Comparison of ENCODE assay signal across 1 cellular context in the genomic region with DNA sequence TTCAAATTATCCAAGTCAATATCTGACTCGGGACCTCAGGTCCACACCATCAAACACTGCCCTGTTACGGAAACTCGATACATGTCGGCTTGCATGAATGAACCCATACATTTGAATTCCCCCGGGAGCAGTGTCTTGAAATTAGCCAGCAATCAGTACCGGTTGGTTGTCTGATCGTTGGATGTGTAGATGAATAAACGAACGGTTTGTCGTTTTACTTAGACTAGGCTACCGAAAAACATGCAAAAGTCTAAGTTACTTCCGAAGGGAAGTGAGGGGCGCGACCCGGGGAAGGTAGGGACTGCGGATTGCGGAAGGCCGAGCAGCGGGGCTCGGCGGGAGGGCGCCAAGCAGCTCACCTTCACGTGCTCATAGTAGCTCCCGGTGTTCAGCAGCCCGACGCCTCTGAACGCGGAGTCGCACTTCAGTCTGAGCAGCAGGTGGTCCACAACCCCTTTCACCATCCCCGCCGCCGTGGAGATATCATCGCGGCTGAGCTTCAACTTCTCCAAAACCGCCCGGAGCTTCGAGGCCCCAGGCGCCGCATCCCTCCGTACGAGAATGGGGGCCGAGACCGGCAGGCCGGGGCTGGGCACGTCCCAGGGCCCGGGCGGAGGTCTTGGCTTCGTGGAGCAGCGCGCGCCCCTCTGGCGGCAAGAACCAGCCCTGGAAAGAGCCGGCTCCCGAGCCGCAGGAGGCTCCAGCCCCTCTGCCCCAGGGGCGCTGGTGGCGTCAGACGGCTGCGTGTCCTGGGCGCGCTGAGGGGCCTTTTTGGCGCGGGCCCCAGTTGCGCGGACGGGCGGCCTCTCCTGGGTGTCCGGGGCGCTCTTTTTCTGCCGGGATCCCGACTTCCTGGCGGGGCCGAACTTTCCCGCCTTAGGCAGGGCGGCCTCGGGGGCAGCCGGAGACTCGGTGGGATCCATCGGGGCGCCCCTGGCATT.
A peak's percentile ranks its signal among the peaks of the same experiment; 100 is the strongest.
TF ChIP-seq lines count a peak whose summit lies in the region.

No MANE protein-coding gene starts in this region.

TF ChIP-seq in WTC11, 78 proteins besides CTCF, POLR2A, EP300 and RAD21 (continued from another document and continues in another):
- TF ChIP-seq, protein P1, sequence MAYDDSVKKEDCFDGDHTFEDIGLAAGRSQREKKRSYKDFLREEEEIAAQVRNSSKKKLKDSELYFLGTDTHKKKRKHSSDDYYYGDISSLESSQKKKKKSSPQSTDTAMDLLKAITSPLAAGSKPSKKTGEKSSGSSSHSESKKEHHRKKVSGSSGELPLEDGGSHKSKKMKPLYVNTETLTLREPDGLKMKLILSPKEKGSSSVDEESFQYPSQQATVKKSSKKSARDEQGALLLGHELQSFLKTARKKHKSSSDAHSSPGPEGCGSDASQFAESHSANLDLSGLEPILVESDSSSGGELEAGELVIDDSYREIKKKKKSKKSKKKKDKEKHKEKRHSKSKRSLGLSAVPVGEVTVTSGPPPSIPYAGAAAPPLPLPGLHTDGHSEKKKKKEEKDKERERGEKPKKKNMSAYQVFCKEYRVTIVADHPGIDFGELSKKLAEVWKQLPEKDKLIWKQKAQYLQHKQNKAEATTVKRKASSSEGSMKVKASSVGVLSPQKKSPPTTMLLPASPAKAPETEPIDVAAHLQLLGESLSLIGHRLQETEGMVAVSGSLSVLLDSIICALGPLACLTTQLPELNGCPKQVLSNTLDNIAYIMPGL (CRISPR knock-in tag; IDR thresholded peaks at IDR 0.05) = peak; percentile 90
- no peak for TF ChIP-seq ZNF396 (CRISPR knock-in tag; IDR thresholded peaks at IDR 0.05; ENCODE audit: borderline replicate concordance)
- TF ChIP-seq OVOL2 (CRISPR knock-in tag; IDR thresholded peaks at IDR 0.05; ENCODE audit: borderline replicate concordance) = no peak
- TF ChIP-seq, protein P2, sequence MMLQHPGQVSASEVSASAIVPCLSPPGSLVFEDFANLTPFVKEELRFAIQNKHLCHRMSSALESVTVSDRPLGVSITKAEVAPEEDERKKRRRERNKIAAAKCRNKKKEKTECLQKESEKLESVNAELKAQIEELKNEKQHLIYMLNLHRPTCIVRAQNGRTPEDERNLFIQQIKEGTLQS (CRISPR knock-in tag; conservative IDR thresholded peaks at IDR 0.05) = no peak
- no peak for TF ChIP-seq GABPB1 (CRISPR knock-in tag; IDR thresholded peaks at IDR 0.05)
- TF ChIP-seq FOXK1 (CRISPR knock-in tag; IDR thresholded peaks at IDR 0.05) = peak; percentile 94
- peak; percentile 76; the same call in 1 of the 2 replicates for TF ChIP-seq ELF4 (CRISPR knock-in tag; IDR thresholded peaks at IDR 0.05; ENCODE audit: low read depth)
- peak; percentile 71; the same call in 1 of the 2 replicates for TF ChIP-seq IRF2 (CRISPR knock-in tag; IDR thresholded peaks at IDR 0.05; ENCODE audit: borderline replicate concordance, low read depth)
- TF ChIP-seq, protein P3, sequence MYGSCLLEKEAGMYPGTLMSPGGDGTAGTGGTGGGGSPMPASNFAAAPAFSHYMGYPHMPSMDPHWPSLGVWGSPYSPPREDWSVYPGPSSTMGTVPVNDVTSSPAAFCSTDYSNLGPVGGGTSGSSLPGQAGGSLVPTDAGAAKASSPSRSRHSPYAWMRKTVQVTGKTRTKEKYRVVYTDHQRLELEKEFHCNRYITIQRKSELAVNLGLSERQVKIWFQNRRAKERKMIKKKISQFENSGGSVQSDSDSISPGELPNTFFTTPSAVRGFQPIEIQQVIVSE (CRISPR knock-in tag; IDR thresholded peaks at IDR 0.05; ENCODE audit: borderline replicate concordance) = no peak
- TF ChIP-seq, protein P4, sequence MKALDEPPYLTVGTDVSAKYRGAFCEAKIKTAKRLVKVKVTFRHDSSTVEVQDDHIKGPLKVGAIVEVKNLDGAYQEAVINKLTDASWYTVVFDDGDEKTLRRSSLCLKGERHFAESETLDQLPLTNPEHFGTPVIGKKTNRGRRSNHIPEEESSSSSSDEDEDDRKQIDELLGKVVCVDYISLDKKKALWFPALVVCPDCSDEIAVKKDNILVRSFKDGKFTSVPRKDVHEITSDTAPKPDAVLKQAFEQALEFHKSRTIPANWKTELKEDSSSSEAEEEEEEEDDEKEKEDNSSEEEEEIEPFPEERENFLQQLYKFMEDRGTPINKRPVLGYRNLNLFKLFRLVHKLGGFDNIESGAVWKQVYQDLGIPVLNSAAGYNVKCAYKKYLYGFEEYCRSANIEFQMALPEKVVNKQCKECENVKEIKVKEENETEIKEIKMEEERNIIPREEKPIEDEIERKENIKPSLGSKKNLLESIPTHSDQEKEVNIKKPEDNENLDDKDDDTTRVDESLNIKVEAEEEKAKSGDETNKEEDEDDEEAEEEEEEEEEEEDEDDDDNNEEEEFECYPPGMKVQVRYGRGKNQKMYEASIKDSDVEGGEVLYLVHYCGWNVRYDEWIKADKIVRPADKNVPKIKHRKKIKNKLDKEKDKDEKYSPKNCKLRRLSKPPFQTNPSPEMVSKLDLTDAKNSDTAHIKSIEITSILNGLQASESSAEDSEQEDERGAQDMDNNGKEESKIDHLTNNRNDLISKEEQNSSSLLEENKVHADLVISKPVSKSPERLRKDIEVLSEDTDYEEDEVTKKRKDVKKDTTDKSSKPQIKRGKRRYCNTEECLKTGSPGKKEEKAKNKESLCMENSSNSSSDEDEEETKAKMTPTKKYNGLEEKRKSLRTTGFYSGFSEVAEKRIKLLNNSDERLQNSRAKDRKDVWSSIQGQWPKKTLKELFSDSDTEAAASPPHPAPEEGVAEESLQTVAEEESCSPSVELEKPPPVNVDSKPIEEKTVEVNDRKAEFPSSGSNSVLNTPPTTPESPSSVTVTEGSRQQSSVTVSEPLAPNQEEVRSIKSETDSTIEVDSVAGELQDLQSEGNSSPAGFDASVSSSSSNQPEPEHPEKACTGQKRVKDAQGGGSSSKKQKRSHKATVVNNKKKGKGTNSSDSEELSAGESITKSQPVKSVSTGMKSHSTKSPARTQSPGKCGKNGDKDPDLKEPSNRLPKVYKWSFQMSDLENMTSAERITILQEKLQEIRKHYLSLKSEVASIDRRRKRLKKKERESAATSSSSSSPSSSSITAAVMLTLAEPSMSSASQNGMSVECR (CRISPR knock-in tag; IDR thresholded peaks at IDR 0.05; ENCODE audit: borderline replicate concordance) = peak; percentile 82; the same call in 1 of the 2 replicates
- TF ChIP-seq, protein P5, sequence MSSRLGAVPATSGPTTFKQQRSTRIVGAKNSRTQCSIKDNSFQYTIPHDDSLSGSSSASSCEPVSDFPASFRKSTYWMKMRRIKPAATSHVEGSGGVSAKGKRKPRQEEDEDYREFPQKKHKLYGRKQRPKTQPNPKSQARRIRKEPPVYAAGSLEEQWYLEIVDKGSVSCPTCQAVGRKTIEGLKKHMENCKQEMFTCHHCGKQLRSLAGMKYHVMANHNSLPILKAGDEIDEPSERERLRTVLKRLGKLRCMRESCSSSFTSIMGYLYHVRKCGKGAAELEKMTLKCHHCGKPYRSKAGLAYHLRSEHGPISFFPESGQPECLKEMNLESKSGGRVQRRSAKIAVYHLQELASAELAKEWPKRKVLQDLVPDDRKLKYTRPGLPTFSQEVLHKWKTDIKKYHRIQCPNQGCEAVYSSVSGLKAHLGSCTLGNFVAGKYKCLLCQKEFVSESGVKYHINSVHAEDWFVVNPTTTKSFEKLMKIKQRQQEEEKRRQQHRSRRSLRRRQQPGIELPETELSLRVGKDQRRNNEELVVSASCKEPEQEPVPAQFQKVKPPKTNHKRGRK (CRISPR knock-in tag; IDR thresholded peaks at IDR 0.05; ENCODE audit: borderline replicate concordance) = no peak
- TF ChIP-seq TEAD1 (CRISPR knock-in tag; IDR thresholded peaks at IDR 0.05) = peak; percentile 96
- TF ChIP-seq, protein P6, sequence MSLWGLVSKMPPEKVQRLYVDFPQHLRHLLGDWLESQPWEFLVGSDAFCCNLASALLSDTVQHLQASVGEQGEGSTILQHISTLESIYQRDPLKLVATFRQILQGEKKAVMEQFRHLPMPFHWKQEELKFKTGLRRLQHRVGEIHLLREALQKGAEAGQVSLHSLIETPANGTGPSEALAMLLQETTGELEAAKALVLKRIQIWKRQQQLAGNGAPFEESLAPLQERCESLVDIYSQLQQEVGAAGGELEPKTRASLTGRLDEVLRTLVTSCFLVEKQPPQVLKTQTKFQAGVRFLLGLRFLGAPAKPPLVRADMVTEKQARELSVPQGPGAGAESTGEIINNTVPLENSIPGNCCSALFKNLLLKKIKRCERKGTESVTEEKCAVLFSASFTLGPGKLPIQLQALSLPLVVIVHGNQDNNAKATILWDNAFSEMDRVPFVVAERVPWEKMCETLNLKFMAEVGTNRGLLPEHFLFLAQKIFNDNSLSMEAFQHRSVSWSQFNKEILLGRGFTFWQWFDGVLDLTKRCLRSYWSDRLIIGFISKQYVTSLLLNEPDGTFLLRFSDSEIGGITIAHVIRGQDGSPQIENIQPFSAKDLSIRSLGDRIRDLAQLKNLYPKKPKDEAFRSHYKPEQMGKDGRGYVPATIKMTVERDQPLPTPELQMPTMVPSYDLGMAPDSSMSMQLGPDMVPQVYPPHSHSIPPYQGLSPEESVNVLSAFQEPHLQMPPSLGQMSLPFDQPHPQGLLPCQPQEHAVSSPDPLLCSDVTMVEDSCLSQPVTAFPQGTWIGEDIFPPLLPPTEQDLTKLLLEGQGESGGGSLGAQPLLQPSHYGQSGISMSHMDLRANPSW (CRISPR knock-in tag; conservative IDR thresholded peaks at IDR 0.05; ENCODE audit: low read depth) = no peak
- peak; percentile 81; the same call in 1 of the 2 replicates for TF ChIP-seq KAT7 (CRISPR knock-in tag; IDR thresholded peaks at IDR 0.05; ENCODE audit: borderline replicate concordance)
- TF ChIP-seq SOX15 (CRISPR knock-in tag; IDR thresholded peaks at IDR 0.05) = no peak
- no peak for TF ChIP-seq JAZF1 (CRISPR knock-in tag; IDR thresholded peaks at IDR 0.05)
- no peak for TF ChIP-seq ZNF121 (CRISPR knock-in tag; IDR thresholded peaks at IDR 0.05)
- TF ChIP-seq, protein P7, sequence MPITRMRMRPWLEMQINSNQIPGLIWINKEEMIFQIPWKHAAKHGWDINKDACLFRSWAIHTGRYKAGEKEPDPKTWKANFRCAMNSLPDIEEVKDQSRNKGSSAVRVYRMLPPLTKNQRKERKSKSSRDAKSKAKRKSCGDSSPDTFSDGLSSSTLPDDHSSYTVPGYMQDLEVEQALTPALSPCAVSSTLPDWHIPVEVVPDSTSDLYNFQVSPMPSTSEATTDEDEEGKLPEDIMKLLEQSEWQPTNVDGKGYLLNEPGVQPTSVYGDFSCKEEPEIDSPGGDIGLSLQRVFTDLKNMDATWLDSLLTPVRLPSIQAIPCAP (CRISPR knock-in tag; IDR thresholded peaks at IDR 0.05) = peak; percentile 67; the same call in 1 of the 2 replicates
- TF ChIP-seq CBFB (CRISPR knock-in tag; IDR thresholded peaks at IDR 0.05; ENCODE audit: low read depth) = no peak; the same call in 1 of the 2 replicates
- TF ChIP-seq FOXJ3 (CRISPR knock-in tag; IDR thresholded peaks at IDR 0.05; ENCODE audit: borderline replicate concordance) = no peak
- TF ChIP-seq, protein P8, sequence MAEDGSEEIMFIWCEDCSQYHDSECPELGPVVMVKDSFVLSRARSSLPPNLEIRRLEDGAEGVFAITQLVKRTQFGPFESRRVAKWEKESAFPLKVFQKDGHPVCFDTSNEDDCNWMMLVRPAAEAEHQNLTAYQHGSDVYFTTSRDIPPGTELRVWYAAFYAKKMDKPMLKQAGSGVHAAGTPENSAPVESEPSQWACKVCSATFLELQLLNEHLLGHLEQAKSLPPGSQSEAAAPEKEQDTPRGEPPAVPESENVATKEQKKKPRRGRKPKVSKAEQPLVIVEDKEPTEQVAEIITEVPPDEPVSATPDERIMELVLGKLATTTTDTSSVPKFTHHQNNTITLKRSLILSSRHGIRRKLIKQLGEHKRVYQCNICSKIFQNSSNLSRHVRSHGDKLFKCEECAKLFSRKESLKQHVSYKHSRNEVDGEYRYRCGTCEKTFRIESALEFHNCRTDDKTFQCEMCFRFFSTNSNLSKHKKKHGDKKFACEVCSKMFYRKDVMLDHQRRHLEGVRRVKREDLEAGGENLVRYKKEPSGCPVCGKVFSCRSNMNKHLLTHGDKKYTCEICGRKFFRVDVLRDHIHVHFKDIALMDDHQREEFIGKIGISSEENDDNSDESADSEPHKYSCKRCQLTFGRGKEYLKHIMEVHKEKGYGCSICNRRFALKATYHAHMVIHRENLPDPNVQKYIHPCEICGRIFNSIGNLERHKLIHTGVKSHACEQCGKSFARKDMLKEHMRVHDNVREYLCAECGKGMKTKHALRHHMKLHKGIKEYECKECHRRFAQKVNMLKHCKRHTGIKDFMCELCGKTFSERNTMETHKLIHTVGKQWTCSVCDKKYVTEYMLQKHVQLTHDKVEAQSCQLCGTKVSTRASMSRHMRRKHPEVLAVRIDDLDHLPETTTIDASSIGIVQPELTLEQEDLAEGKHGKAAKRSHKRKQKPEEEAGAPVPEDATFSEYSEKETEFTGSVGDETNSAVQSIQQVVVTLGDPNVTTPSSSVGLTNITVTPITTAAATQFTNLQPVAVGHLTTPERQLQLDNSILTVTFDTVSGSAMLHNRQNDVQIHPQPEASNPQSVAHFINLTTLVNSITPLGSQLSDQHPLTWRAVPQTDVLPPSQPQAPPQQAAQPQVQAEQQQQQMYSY (CRISPR knock-in tag; IDR thresholded peaks at IDR 0.05) = peak; percentile 26; the same call in 1 of the 2 replicates
- no peak for TF ChIP-seq RELA (CRISPR knock-in tag; IDR thresholded peaks at IDR 0.05; ENCODE audit: borderline replicate concordance)
- TF ChIP-seq, protein P9, sequence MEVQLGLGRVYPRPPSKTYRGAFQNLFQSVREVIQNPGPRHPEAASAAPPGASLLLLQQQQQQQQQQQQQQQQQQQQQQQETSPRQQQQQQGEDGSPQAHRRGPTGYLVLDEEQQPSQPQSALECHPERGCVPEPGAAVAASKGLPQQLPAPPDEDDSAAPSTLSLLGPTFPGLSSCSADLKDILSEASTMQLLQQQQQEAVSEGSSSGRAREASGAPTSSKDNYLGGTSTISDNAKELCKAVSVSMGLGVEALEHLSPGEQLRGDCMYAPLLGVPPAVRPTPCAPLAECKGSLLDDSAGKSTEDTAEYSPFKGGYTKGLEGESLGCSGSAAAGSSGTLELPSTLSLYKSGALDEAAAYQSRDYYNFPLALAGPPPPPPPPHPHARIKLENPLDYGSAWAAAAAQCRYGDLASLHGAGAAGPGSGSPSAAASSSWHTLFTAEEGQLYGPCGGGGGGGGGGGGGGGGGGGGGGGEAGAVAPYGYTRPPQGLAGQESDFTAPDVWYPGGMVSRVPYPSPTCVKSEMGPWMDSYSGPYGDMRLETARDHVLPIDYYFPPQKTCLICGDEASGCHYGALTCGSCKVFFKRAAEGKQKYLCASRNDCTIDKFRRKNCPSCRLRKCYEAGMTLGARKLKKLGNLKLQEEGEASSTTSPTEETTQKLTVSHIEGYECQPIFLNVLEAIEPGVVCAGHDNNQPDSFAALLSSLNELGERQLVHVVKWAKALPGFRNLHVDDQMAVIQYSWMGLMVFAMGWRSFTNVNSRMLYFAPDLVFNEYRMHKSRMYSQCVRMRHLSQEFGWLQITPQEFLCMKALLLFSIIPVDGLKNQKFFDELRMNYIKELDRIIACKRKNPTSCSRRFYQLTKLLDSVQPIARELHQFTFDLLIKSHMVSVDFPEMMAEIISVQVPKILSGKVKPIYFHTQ (CRISPR knock-in tag; IDR thresholded peaks at IDR 0.05) = no peak
- TF ChIP-seq FOXP1 (CRISPR knock-in tag; IDR thresholded peaks at IDR 0.05; ENCODE audit: borderline replicate concordance) = peak; percentile 81; the same call in 1 of the 2 replicates
- TF ChIP-seq, protein P10, sequence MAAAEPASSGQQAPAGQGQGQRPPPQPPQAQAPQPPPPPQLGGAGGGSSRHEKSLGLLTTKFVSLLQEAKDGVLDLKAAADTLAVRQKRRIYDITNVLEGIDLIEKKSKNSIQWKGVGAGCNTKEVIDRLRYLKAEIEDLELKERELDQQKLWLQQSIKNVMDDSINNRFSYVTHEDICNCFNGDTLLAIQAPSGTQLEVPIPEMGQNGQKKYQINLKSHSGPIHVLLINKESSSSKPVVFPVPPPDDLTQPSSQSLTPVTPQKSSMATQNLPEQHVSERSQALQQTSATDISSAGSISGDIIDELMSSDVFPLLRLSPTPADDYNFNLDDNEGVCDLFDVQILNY (CRISPR knock-in tag; IDR thresholded peaks at IDR 0.05) = peak; percentile 80
